1 cellular context compared by ENCODE assay signal in genomic region chr3:57890874-57891273, GRCh38.
TF ChIP-seq lines count a peak whose summit lies in the region.

No MANE protein-coding gene starts in this region.

TF ChIP-seq in GM23338, 12 proteins besides CTCF, POLR2A, EP300 and RAD21 (continued from another document):
- no peak for TF ChIP-seq STAT1 (IDR thresholded peaks at IDR 0.05; ENCODE audit: unreplicated experiment)
